ENCODE assay signal across 13 cellular contexts in the genomic region with DNA sequence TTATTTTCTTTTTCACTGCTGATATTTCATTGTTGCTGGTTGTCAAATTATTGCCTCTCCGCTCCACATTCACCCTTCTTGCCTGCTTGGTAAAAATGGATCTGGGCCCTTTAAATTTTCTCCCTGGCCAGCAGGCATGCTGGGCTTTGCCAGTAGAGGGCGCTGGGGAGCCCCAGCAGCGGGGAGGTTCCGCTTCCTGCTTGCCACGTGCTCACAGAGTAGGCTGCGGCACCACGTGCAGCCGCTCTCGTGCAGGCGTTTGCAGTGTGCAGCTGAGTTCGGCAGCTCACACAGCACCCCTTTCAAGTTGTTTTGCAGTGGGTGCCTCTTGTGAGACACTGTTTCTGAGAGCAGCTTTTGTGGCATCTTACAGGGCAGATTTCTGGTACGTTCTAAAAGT. TPM values are rescaled to one million over a fixed set of nuclear protein-coding genes. Genes with fewer than 3 reads are reported as not detected.
DNase-seq lines count a peak whose midpoint lies in the region; ATAC-seq and TF ChIP-seq lines count a peak whose summit lies in the region.
"Had no signal": no experiment of that assay in that cellular context is flagged by ENCODE, and none has a peak within 500 bp of the region (broad histone marks: within the 10 kb centered on the region; RNA-seq: fewer than 3 reads in every experiment).

A gene with protein sequence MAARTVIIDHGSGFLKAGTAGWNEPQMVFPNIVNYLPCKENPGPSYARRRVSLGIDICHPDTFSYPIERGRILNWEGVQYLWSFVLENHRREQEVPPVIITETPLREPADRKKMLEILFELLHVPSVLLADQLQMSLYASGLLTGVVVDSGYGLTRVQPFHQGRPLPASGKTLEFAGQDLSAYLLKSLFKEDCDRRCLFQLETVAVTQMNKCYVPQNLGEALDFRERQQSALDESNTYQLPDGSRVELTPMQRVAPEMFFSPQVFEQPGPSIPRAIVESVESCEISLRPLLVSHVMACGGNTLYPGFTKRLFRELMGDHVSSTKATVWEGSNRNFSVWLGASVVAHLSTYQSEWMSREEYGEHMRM (plus strand): TSS at position 214 of the 400 bp plus-strand sequence. CDS start 67,676 bp downstream, outside the sequence.

- H3K36me3 Mint-ChIP-seq in natural killer cell treated with Interleukin-12 subunit alpha and Interleukin-12 subunit beta and Interleukin-15 and Interleukin-18, amount 100 ng/mL, for 72 hours: peaks cover 18% of the 10 kb centered on the region

- H3K4me3 Mint-ChIP-seq in natural killer cell treated with Interleukin-12 subunit alpha and Interleukin-12 subunit beta and Interleukin-15 and Interleukin-18, amount 100 ng/mL, for 72 hours: no peak within 1 kb of the TSS
- H3K4me3 Mint-ChIP-seq: dendritic cell treated with granulocyte-macrophage colony-stimulating factor and Interleukin-4, amounts not matched to agents 40 ng/mL and 50 ng/mL, for 4 days had no signal

- H3K4me3 ChIP-seq in fibroblast of pulmonary artery (replicated peaks; ENCODE audit: low read depth, low read length): no peak within 1 kb of the TSS
- H3K4me3 ChIP-seq: heart left ventricle, tibial artery had no signal

- peak; percentile 2 for DNase-seq in RKO (ENCODE audit: low spot score)
- DNase-seq in fibroblast of pulmonary artery (ENCODE audit: low read depth): no peak
- DNase-seq in NCI-H226: no peak
- DNase-seq in NK-92 (lab: John Stamatoyannopoulos, UW; ENCODE audit: unreplicated experiment): no peak
- DNase-seq in natural killer cell treated with Interleukin-12 subunit alpha and Interleukin-12 subunit beta and Interleukin-15 and Interleukin-18, amount 100 ng/mL, for 72 hours (ENCODE audit: low spot score): no peak
- no peak for DNase-seq in amniotic stem cell (lab: John Stamatoyannopoulos, UW)
- DNase-seq: mesendoderm, NCI-H748 treated with DMSO at 0.1 percent for 48 hours, tibial artery had no signal

- no peaks in the 10 kb centered on the region for H3K4me1 Mint-ChIP-seq in natural killer cell treated with Interleukin-12 subunit alpha and Interleukin-12 subunit beta and Interleukin-15 and Interleukin-18, amount 100 ng/mL, for 72 hours (ENCODE audit: low read depth in 2 of 2)

- peaks cover 16% of the 10 kb centered on the region for H3K9me3 Mint-ChIP-seq in natural killer cell treated with Interleukin-12 subunit alpha and Interleukin-12 subunit beta and Interleukin-15 and Interleukin-18, amount 100 ng/mL, for 72 hours

- no peak within 1 kb of the TSS for H3K27ac Mint-ChIP-seq in natural killer cell treated with Interleukin-12 subunit alpha and Interleukin-12 subunit beta and Interleukin-15 and Interleukin-18, amount 100 ng/mL, for 72 hours
- H3K27ac Mint-ChIP-seq: dendritic cell treated with granulocyte-macrophage colony-stimulating factor and Interleukin-4, amounts not matched to agents 40 ng/mL and 50 ng/mL, for 4 days had no signal

- no peak for ATAC-seq in natural killer cell treated with Interleukin-12 subunit alpha and Interleukin-12 subunit beta and Interleukin-15 and Interleukin-18, amount 100 ng/mL, for 72 hours
- ATAC-seq: heart left ventricle had no signal

- TF ChIP-seq CTCF in C4-2B (conservative IDR thresholded peaks at IDR 0.05): peak; percentile 29; the same call in 1 of the 2 replicates
- TF ChIP-seq CTCF in GM12874 (IDR thresholded peaks at IDR 0.05; ENCODE audit: insufficient read depth, low read depth, low read length): peak; percentile 43; the same call in 1 of the 2 replicates
- TF ChIP-seq CTCF in fibroblast of pulmonary artery (IDR thresholded peaks at IDR 0.05; ENCODE audit: low read length, missing control alignments): peak; percentile 10

- H3K27me3 Mint-ChIP-seq in natural killer cell treated with Interleukin-12 subunit alpha and Interleukin-12 subunit beta and Interleukin-15 and Interleukin-18, amount 100 ng/mL, for 72 hours: peaks cover 0 to 3% of the 10 kb centered on the region in 2 donors

- no peak within 1 kb of the TSS for H3K27ac ChIP-seq in C4-2B
- H3K27ac ChIP-seq: heart left ventricle, tibial artery had no signal

RNA-seq across cellular contexts. Expression of the gene that starts here (rescaled TPM):
- not detected for total RNA-seq in natural killer cell treated with Interleukin-12 subunit alpha and Interleukin-12 subunit beta and Interleukin-15 and Interleukin-18, amount 100 ng/mL, for 72 hours
- total RNA-seq: heart left ventricle had no signal
